ENCODE assay signal across 26 cellular contexts in genomic region chr7:112110175-112110574, GRCh38.
"Had no signal": no experiment of that assay in that cellular context is flagged by ENCODE, and none has a peak within 500 bp of the region (broad histone marks: within the 10 kb centered on the region; RNA-seq: fewer than 3 reads in every experiment).

No MANE protein-coding gene starts in this region.

- H3K9me3 ChIP-seq: lower lobe of right lung, pancreas, prostate gland, right atrium auricular region, right lobe of liver, thoracic aorta, tibial artery, upper lobe of right lung had no signal

- H3K27me3 ChIP-seq: pancreas, right atrium auricular region, right lobe of liver, tibial artery, upper lobe of right lung had no signal

- H3K4me3 Mint-ChIP-seq: immature natural killer cell; naive thymus-derived CD8-positive, alpha-beta T cell; nephron; neural crest cell; stimulated activated memory B cell treated with anti-CD40 and anti-IgM and Interleukin-4, amounts not matched to agents 10 μg/mL and 1 μg/mL and 100 μg/mL, for 72 hours; stimulated activated naive CD8-positive, alpha-beta T cell treated with anti-CD3 and anti-CD28 coated beads, Interleukin-15, amount 100 ng/mL, for 72 hours had no signal

- H3K27me3 Mint-ChIP-seq: stimulated activated memory B cell treated with anti-CD40 and anti-IgM and Interleukin-4, amounts not matched to agents 10 μg/mL and 1 μg/mL and 100 μg/mL, for 72 hours had no signal

- H3K27ac ChIP-seq: lower lobe of right lung, pancreas, prostate gland, right atrium auricular region, right lobe of liver, thoracic aorta, tibial artery, upper lobe of right lung had no signal

- H3K4me1 ChIP-seq: prostate gland had no signal

- H3K4me3 ChIP-seq: lower lobe of right lung, pancreas, prostate gland, right atrium auricular region, right lobe of liver, smooth muscle cell, thoracic aorta, tibial artery, upper lobe of right lung had no signal

- H3K36me3 ChIP-seq: lower lobe of right lung, pancreas, prostate gland, right atrium auricular region, right lobe of liver, thoracic aorta, tibial artery, upper lobe of right lung had no signal

- DNase-seq: hypothalamus; immature natural killer cell; kidney; lower lobe of right lung; mammary epithelial cell; mesenchymal stem cell; naive thymus-derived CD8-positive, alpha-beta T cell; nucleus accumbens; pancreas; right lobe of liver; stimulated activated CD4-positive, alpha-beta T cell treated with anti-CD3 and anti-CD28 coated beads, Interleukin-1b, Interleukin-23, amount 100 ng/mL, for 48 hours; stimulated activated CD4-positive, alpha-beta T cell treated with anti-CD3 and anti-CD28 coated beads, Interleukin-2, amount 100 ng/mL, for 48 hours; stimulated activated CD4-positive, alpha-beta T cell treated with anti-CD3 and anti-CD28 coated beads, Interleukin-4, amount 100 ng/mL, for 4 hours; stimulated activated CD8-positive, alpha-beta memory T cell treated with anti-CD3 and anti-CD28 coated beads, Interleukin-4, amount 100 ng/mL, for 48 hours; stimulated activated naive CD4-positive, alpha-beta T cell treated with Interleukin-2 at 50 U/mL for 16 hours; stimulated activated naive CD8-positive, alpha-beta T cell treated with anti-CD3 and anti-CD28 coated beads, Interleukin-15, amount 100 ng/mL, for 72 hours; tibial artery; trophoblast cell; upper lobe of right lung had no signal

- ATAC-seq: naive thymus-derived CD8-positive, alpha-beta T cell; pancreas; stimulated activated memory B cell treated with anti-CD40 and anti-IgM and Interleukin-4, amounts not matched to agents 10 μg/mL and 1 μg/mL and 100 μg/mL, for 72 hours had no signal

- H3K27ac Mint-ChIP-seq: immature natural killer cell; naive thymus-derived CD8-positive, alpha-beta T cell; nephron; stimulated activated memory B cell treated with anti-CD40 and anti-IgM and Interleukin-4, amounts not matched to agents 10 μg/mL and 1 μg/mL and 100 μg/mL, for 72 hours; stimulated activated naive CD8-positive, alpha-beta T cell treated with anti-CD3 and anti-CD28 coated beads, Interleukin-15, amount 100 ng/mL, for 72 hours had no signal

- H3K4me1 Mint-ChIP-seq: immature natural killer cell; naive thymus-derived CD8-positive, alpha-beta T cell; nephron; stimulated activated memory B cell treated with anti-CD40 and anti-IgM and Interleukin-4, amounts not matched to agents 10 μg/mL and 1 μg/mL and 100 μg/mL, for 72 hours; stimulated activated naive CD8-positive, alpha-beta T cell treated with anti-CD3 and anti-CD28 coated beads, Interleukin-15, amount 100 ng/mL, for 72 hours had no signal

- H3K36me3 Mint-ChIP-seq: immature natural killer cell; naive thymus-derived CD8-positive, alpha-beta T cell; stimulated activated memory B cell treated with anti-CD40 and anti-IgM and Interleukin-4, amounts not matched to agents 10 μg/mL and 1 μg/mL and 100 μg/mL, for 72 hours had no signal

- H3K9me3 Mint-ChIP-seq: naive thymus-derived CD8-positive, alpha-beta T cell; nephron; stimulated activated memory B cell treated with anti-CD40 and anti-IgM and Interleukin-4, amounts not matched to agents 10 μg/mL and 1 μg/mL and 100 μg/mL, for 72 hours; stimulated activated naive CD8-positive, alpha-beta T cell treated with anti-CD3 and anti-CD28 coated beads, Interleukin-15, amount 100 ng/mL, for 72 hours had no signal
